ENCODE assay signal across 21 cellular contexts in genomic region chr3:22451501-22451900, GRCh38.
A peak's percentile ranks its signal among the peaks of the same experiment; 100 is the strongest.
DNase-seq lines count a peak whose midpoint lies in the region; ATAC-seq and TF ChIP-seq lines count a peak whose summit lies in the region.
"Had no signal": no experiment of that assay in that cellular context is flagged by ENCODE, and none has a peak within 500 bp of the region (broad histone marks: within the 10 kb centered on the region; RNA-seq: fewer than 3 reads in every experiment).

No MANE protein-coding gene starts in this region.

- TF ChIP-seq CTCF in heart left ventricle (IDR thresholded peaks at IDR 0.05): no peak

- intact Hi-C loops in Right ventricle myocardium superior (cut with DNase I) (no loop called here), heart left ventricle (cut with DNase I) (no loop called here), sciatic nerve (cut with DNase I) (no loop called here), left colon (cut with DNase I, micrococcal nuclease) (no loop called here)

- peak overlapping the region in 2 of 12 donors; percentile 51 to 69 for H3K27ac ChIP-seq in heart left ventricle
- H3K27ac ChIP-seq: HL-60 had no signal

- H3K4me3 ChIP-seq in heart left ventricle: no peak overlapping the region
- H3K4me3 ChIP-seq: GM23338, K562 had no signal

- 35 to 55% (median 40%) methylated on average over 2 of the region's 2 CpGs for WGBS in heart left ventricle, 4 donors

- peaks cover 0 to 9% (median 0%) of the 10 kb centered on the region in 12 donors for H3K4me1 ChIP-seq in heart left ventricle

- no peaks in the 10 kb centered on the region for H3K9me3 ChIP-seq in heart left ventricle

- no peaks in the 10 kb centered on the region for H3K27me3 ChIP-seq in heart left ventricle

- no peaks in the 10 kb centered on the region for H3K36me3 ChIP-seq in heart left ventricle

- no peak for TF ChIP-seq POLR2A in heart left ventricle (IDR thresholded peaks at IDR 0.05)

- ATAC-seq in Right ventricle myocardium superior (ENCODE audit: poor library complexity): peak; percentile 22
- no peak for ATAC-seq in heart left ventricle
- peak; percentile 41 for ATAC-seq in sciatic nerve
- no peak for ATAC-seq in GM18498 (IDR thresholded peaks at IDR 0.05; ENCODE audit: unreplicated experiment)
- ATAC-seq in left colon: no peak
- ATAC-seq: CD8-positive, alpha-beta T cell; GM23338; HepG2; K562 had no signal

- DNase-seq in Right ventricle myocardium superior (no peak), heart left ventricle (no peak), NCI-H446 (lab: John Stamatoyannopoulos, UW) (peak; percentile 28 to 56), cerebellum (ENCODE audit: low spot score) (peak; percentile 11), sciatic nerve (ENCODE audit: low spot score) (no peak), SHP77 (lab: John Stamatoyannopoulos, UW) (no peak), left colon (no peak)
- DNase-seq: AML-193; CD8-positive, alpha-beta T cell; HCEC 1CT; NCI-H1092 treated with DMSO at 0.1 percent for 48 hours; NCI-H1436 treated with DMSO at 0.1 percent for 48 hours; NCI-H1930; NCI-H226; NCI-H526 treated with DMSO at 0.1 percent for 48 hours; SHP77 treated with DMSO at 0.1 percent for 48 hours had no signal

Comparison
In these comparisons a context has a peak if more than half of its experiments do, and no peak if none do; other contexts are left out.
1. ATAC-seq: peak in Right ventricle myocardium superior (single experiment) and sciatic nerve (single experiment); none in heart left ventricle (0 of 4), GM18498 (single experiment) and left colon (single experiment).
2. DNase-seq: peak in NCI-H446 (2 of 2) and cerebellum (single experiment); none in Right ventricle myocardium superior (single experiment), heart left ventricle (0 of 5), sciatic nerve (single experiment), SHP77 (0 of 2) and left colon (0 of 2).